In the genomic region with DNA sequence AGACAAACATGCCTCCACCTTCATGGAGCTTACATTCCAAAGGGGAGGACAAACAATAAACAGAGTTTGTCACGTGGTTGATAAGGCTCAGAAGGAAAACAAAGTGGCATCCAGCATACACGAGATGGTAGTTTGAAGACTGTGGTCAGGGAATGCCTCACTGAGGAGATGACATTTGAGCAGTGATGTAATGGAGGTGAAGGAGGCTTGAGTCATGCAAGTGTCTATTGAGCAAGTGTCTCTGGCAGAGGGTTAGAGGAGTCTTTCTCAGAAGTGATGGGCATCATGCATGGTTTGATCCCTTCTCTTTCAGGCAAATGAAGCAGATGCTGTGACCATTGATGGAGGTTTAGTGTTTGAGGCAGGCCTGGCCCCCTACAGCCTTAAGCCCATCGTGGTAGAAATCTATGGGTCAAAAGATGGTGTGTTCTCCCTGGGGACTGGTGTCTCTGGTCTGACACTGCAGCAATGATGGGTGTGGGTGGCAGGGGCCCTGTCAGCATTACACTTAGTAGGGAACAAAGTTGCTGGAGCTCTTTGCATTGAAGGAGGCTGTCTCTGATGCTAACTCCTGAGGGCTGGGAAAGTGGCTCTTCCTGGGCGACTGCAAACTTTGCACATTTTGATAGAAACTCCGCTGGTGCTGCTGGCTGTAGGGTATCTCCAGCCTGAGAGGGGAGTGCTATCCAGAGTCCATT, we compare ENCODE assay signal across 1 cellular context.
TF ChIP-seq lines count a peak whose summit lies in the region.

No MANE protein-coding gene starts in this region.

TF ChIP-seq in K562, 482 proteins besides CTCF, POLR2A, EP300 and RAD21:
- TF ChIP-seq, protein P1, sequence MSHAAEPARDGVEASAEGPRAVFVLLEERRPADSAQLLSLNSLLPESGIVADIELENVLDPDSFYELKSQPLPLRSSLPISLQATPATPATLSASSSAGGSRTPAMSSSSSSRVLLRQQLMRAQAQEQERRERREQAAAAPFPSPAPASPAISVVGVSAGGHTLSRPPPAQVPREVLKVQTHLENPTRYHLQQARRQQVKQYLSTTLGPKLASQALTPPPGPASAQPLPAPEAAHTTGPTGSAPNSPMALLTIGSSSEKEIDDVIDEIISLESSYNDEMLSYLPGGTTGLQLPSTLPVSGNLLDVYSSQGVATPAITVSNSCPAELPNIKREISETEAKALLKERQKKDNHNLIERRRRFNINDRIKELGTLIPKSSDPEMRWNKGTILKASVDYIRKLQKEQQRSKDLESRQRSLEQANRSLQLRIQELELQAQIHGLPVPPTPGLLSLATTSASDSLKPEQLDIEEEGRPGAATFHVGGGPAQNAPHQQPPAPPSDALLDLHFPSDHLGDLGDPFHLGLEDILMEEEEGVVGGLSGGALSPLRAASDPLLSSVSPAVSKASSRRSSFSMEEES (CRISPR knock-in tag; IDR thresholded peaks at IDR 0.05) = 0 out of 2 replicates have a peak, but pooled peaks have one; percentile 21
- TF ChIP-seq CEBPG (CRISPR knock-in tag; IDR thresholded peaks at IDR 0.05) = no peak
- peak in 1 of 2 experiments; percentile 60; a peak in 1 of 4 replicates for TF ChIP-seq CEBPG (tag; conservative IDR thresholded peaks at IDR 0.05 in 1 of 2, IDR thresholded peaks at IDR 0.05 in 1 of 2)
- TF ChIP-seq, protein P2, sequence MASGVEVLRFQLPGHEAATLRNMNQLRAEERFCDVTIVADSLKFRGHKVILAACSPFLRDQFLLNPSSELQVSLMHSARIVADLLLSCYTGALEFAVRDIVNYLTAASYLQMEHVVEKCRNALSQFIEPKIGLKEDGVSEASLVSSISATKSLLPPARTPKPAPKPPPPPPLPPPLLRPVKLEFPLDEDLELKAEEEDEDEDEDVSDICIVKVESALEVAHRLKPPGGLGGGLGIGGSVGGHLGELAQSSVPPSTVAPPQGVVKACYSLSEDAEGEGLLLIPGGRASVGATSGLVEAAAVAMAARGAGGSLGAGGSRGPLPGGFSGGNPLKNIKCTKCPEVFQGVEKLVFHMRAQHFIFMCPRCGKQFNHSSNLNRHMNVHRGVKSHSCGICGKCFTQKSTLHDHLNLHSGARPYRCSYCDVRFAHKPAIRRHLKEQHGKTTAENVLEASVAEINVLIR (CRISPR knock-in tag; IDR thresholded peaks at IDR 0.05) = no peak
